10 cellular contexts compared by ENCODE assay signal in the genomic region with DNA sequence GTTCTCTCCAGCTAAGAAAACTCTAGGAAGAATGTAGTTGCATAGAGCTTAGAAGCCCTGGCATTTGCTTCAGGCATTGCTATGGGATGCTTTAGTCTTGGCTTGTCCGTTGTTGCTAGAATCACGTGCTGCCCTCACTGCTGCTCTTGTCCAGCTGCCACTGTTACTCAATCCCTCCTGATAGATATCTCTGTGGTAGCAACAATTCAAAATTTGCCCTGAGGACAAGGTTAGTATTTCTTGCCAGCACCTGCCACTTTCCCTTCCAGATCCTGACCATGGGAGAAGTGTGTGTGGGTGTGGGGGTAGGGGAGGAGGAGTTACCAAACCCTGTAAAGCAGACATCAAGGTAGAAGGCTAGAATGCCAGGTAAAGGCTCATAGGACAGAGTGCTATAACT.
DNase-seq lines count a peak whose midpoint lies in the region; ATAC-seq and TF ChIP-seq lines count a peak whose summit lies in the region.
"Had no signal": no experiment of that assay in that cellular context is flagged by ENCODE, and none has a peak within 500 bp of the region (broad histone marks: within the 10 kb centered on the region; RNA-seq: fewer than 3 reads in every experiment).

No MANE protein-coding gene starts in this region.

- DNase-seq in M059J (ENCODE audit: low read depth): peak; percentile 74
- DNase-seq in PC-3: peak; percentile 29
- DNase-seq in foreskin melanocyte: peak; percentile 73
- DNase-seq in thyroid gland: peak; percentile 16 to 24
- no peak for DNase-seq in activated T-cell treated with anti-CD3 and anti-CD28 coated beads, Interleukin-2, amount 50 U/mL, for 1 hour
- DNase-seq: effector CD8-positive, alpha-beta T cell; small intestine; stimulated activated naive CD4-positive, alpha-beta T cell had no signal

- H3K27ac ChIP-seq in PC-3 (ENCODE audit: low read length): no peak overlapping the region
- H3K27ac ChIP-seq in thyroid gland: no peak overlapping the region

- no peaks in the 10 kb centered on the region for H3F3A ChIP-seq in PC-3 (ENCODE audit: low read length, unreplicated experiment)

- no peak overlapping the region for H2AFZ ChIP-seq in PC-3 (ENCODE audit: low read length)

- intact Hi-C loops in PC-3 (cut with micrococcal nuclease) (no loop called here), thyroid gland (cut with DNase I) (no loop called here)

- 36 to 37% methylated on average over 2 of the region's 2 CpGs for WGBS in thyroid gland, 2 donors

- H3K4me3 ChIP-seq in PC-3 (ENCODE audit: low read length) (no peak overlapping the region), thyroid gland (replicated peaks in 1 of 3) (no peak overlapping the region)

- no peak; the same call in 1 of the 2 replicates for ATAC-seq in PC-3
- no peak for ATAC-seq in GM21528 (IDR thresholded peaks at IDR 0.05; ENCODE audit: low FRiP score, unreplicated experiment)
- ATAC-seq in HG03159 (IDR thresholded peaks at IDR 0.05; ENCODE audit: unreplicated experiment): no peak

- H3K36me3 ChIP-seq in PC-3 (ENCODE audit: low read depth, low read length): no peaks in the 10 kb centered on the region
- no peaks in the 10 kb centered on the region for H3K36me3 ChIP-seq in thyroid gland

- no peak overlapping the region for H3K9ac ChIP-seq in PC-3 (ENCODE audit: low read length)

- H4K20me1 ChIP-seq in PC-3 (ENCODE audit: low read length): no peaks in the 10 kb centered on the region

- POLR2A ChIA-PET in PC-3 (lab: Charles Lee; ENCODE audit: unreplicated experiment): no interaction called here

- H3K4me1 ChIP-seq in PC-3 (ENCODE audit: insufficient read depth, low read length) (no peaks in the 10 kb centered on the region), thyroid gland (peaks cover 11 to 12% of the 10 kb centered on the region in 2 donors)

- H3K27me3 ChIP-seq in PC-3 (ENCODE audit: low read length) (no peaks in the 10 kb centered on the region), thyroid gland (no peaks in the 10 kb centered on the region)

- TF ChIP-seq CTCF in PC-3 (conservative IDR thresholded peaks at IDR 0.05; ENCODE audit: low read depth, low read length) (no peak), thyroid gland (IDR thresholded peaks at IDR 0.05) (no peak)

- no peak overlapping the region for H3K4me2 ChIP-seq in PC-3 (ENCODE audit: low read length)

- no peak for TF ChIP-seq POLR2A in thyroid gland (IDR thresholded peaks at IDR 0.05)

- no peaks in the 10 kb centered on the region for H3K9me3 ChIP-seq in PC-3 (ENCODE audit: low read length)
- H3K9me3 ChIP-seq in thyroid gland: no peaks in the 10 kb centered on the region

- no peaks in the 10 kb centered on the region for H3K79me2 ChIP-seq in PC-3 (ENCODE audit: low read length)

- BruUV-seq in PC-3 (replicated peaks; lab: Mats Ljungman, UMichigan): no TSS peak

- H3K9me2 ChIP-seq in PC-3 (replicated peaks; ENCODE audit: low read length): no peaks in the 10 kb centered on the region

- CTCF ChIA-PET in PC-3 (lab: Charles Lee): no interaction called here
